29 cellular contexts compared by ENCODE assay signal in the genomic region with DNA sequence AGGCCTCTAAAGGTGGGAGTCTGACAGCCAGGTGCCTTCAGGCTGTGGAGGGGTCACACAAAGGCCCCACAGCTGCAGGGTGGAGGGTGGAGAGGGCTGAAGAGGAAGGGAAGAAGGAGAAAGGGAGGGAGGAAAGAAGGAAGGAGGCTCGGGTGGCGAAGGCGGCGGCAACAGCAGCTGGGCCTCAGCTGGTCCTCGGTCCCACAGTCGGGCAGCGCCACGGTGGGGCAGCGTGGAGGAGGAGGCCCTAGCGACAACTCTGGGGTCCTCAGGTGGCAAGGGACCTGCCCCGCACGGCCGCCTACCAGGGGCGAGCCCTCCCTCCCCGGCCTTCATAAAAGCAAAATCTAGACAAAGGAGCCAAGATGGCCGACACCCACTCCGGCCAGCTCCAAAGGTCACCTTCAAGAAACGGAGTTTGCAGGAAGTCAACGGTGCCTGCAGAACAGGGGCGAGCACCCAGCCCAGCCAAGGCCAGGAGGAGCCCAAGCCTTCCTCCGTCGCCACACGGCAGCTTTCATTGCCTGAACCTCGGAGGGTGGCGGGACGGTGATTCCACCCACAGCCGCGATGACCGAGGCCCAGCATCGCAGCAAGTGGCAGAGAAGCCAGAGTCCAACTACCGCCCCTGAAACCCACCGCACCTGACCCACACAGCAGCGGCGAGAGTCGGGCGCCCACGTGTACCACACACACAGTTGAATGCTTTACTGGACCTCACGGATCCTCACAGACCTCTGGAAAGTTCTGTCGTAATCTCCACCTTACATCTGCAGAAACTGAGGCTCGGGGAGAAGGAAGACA.
DNase-seq lines count a peak whose midpoint lies in the region; ATAC-seq and TF ChIP-seq lines count a peak whose summit lies in the region.
"Had no signal": no experiment of that assay in that cellular context is flagged by ENCODE, and none has a peak within 500 bp of the region (broad histone marks: within the 10 kb centered on the region; RNA-seq: fewer than 3 reads in every experiment).

No MANE protein-coding gene starts in this region.

- TF ChIP-seq CTCF in H9 (conservative IDR thresholded peaks at IDR 0.05): no peak
- TF ChIP-seq CTCF in brain (conservative IDR thresholded peaks at IDR 0.05): no peak
- no peak for TF ChIP-seq CTCF in right lobe of liver (IDR thresholded peaks at IDR 0.05)

- H3K18ac ChIP-seq in H9 (ENCODE audit: insufficient read length, low read depth, low read length): no peak overlapping the region

- H4K20me1 ChIP-seq in H9 (ENCODE audit: control insufficient read depth, insufficient read depth, insufficient read length): no peaks in the 10 kb centered on the region

- H4K8ac ChIP-seq in H9 (replicated peaks; ENCODE audit: insufficient read length, low read depth, low read length): no peak overlapping the region

- no peak overlapping the region for H2BK120ac ChIP-seq in H9 (ENCODE audit: low read depth, low read length, poor library complexity, severe bottlenecking)

- H2BK20ac ChIP-seq in H9 (ENCODE audit: low read depth, low read length, poor library complexity, severe bottlenecking): no peak overlapping the region

- no peak overlapping the region for H3K4me3 Mint-ChIP-seq in H9
- H3K4me3 Mint-ChIP-seq in brain: no peak overlapping the region
- no peak overlapping the region for H3K4me3 Mint-ChIP-seq in stimulated activated memory B cell treated with anti-CD40 and anti-IgM and Interleukin-4, amounts not matched to agents 10 μg/mL and 1 μg/mL and 100 μg/mL, for 72 hours
- H3K4me3 Mint-ChIP-seq: activated CD8-positive, alpha-beta T cell treated with anti-CD3 and anti-CD28 coated beads, Interleukin-2, amount 10 ng/mL, durations not matched to agents 7 days and 5 days; activated naive CD4-positive, alpha-beta T cell treated with anti-CD3 and anti-CD28 coated beads, Interleukin-2, amount 50 U/mL, for 24 hours; B cell; CD8-positive, alpha-beta memory T cell; naive thymus-derived CD4-positive, alpha-beta T cell; stimulated activated naive CD8-positive, alpha-beta T cell treated with anti-CD3 and anti-CD28 coated beads, Interleukin-15, Interleukin-2, amounts not matched to agents 100 ng/mL and 50 ng/mL, for 24 hours had no signal

- H3K56ac ChIP-seq in H9 (ENCODE audit: insufficient read length, low read depth, low read length): no peak overlapping the region

- no peak overlapping the region for H3T11ph ChIP-seq in H9 (ENCODE audit: low read length)

- H3K4me1 Mint-ChIP-seq in H9: peaks cover 36 to 46% of the 10 kb centered on the region in 2 experiments
- H3K4me1 Mint-ChIP-seq in brain: peaks cover 75% of the 10 kb centered on the region
- peaks cover 49% of the 10 kb centered on the region for H3K4me1 Mint-ChIP-seq in stimulated activated memory B cell treated with anti-CD40 and anti-IgM and Interleukin-4, amounts not matched to agents 10 μg/mL and 1 μg/mL and 100 μg/mL, for 72 hours
- H3K4me1 Mint-ChIP-seq: activated naive CD4-positive, alpha-beta T cell treated with anti-CD3 and anti-CD28 coated beads, Interleukin-2, amount 50 U/mL, for 24 hours; CD8-positive, alpha-beta memory T cell had no signal

- H4K91ac ChIP-seq in H9 (ENCODE audit: insufficient read length, low read depth, low read length): no peak overlapping the region

- ATAC-seq in right lobe of liver (no peak), GM18519 (IDR thresholded peaks at IDR 0.05; ENCODE audit: low FRiP score, unreplicated experiment) (no peak)
- no peak for ATAC-seq in stimulated activated memory B cell treated with anti-CD40 and anti-IgM and Interleukin-4, amounts not matched to agents 10 μg/mL and 1 μg/mL and 100 μg/mL, for 72 hours
- ATAC-seq: activated CD8-positive, alpha-beta T cell treated with anti-CD3 and anti-CD28 coated beads, Interleukin-2, amount 10 ng/mL, durations not matched to agents 7 days and 5 days; left ventricle myocardium superior; naive thymus-derived CD4-positive, alpha-beta T cell had no signal

- H3K23ac ChIP-seq in H9 (ENCODE audit: insufficient read length, low read depth, low read length): no peak overlapping the region

- no peak for TF ChIP-seq POLR2A in right lobe of liver (IDR thresholded peaks at IDR 0.05)

- no peak overlapping the region for H3K4ac ChIP-seq in H9 (ENCODE audit: low read depth, low read length)

- peaks cover 1% of the 10 kb centered on the region for H3K27me3 Mint-ChIP-seq in H9 (ENCODE audit: low read depth)
- peaks cover 3% of the 10 kb centered on the region for H3K27me3 Mint-ChIP-seq in brain
- H3K27me3 Mint-ChIP-seq in stimulated activated memory B cell treated with anti-CD40 and anti-IgM and Interleukin-4, amounts not matched to agents 10 μg/mL and 1 μg/mL and 100 μg/mL, for 72 hours: no peaks in the 10 kb centered on the region
- H3K27me3 Mint-ChIP-seq: activated naive CD4-positive, alpha-beta T cell treated with anti-CD3 and anti-CD28 coated beads, Interleukin-2, amount 50 U/mL, for 24 hours; B cell; CD8-positive, alpha-beta memory T cell; naive thymus-derived CD4-positive, alpha-beta T cell; stimulated activated naive CD8-positive, alpha-beta T cell treated with anti-CD3 and anti-CD28 coated beads, Interleukin-15, Interleukin-2, amounts not matched to agents 100 ng/mL and 50 ng/mL, for 24 hours had no signal

- no peak overlapping the region for H3K9ac ChIP-seq in H9 (ENCODE audit: extremely low read depth, insufficient read length, low read length)

- no peak overlapping the region for H3K27ac ChIP-seq in H9 (ENCODE audit: insufficient read length, low read depth, low read length)
- H3K27ac ChIP-seq in right lobe of liver: peak overlapping the region; percentile 54 to 91 (median 87)
- H3K27ac ChIP-seq: breast epithelium, ovary, testis had no signal

- H3K79me2 ChIP-seq in H9 (ENCODE audit: insufficient read depth, low read length): 0 out of 2 replicates have a peak, but pooled peaks cover 2% of the 10 kb centered on the region

- no CpG with 5 or more reads among the region's 40 CpGs for WGBS in H9 (ENCODE audit: extremely low coverage, insufficient read length, low lambda C conversion rate)
- WGBS in right lobe of liver (ENCODE audit: insufficient coverage, low coverage, low lambda C conversion rate, missing lambda C conversion rate): no CpG with 5 or more reads among the region's 40 CpGs

- 0 out of 2 replicates have a peak overlapping the region, but pooled peaks have one; percentile 36 for H3K14ac ChIP-seq in H9 (ENCODE audit: insufficient read depth, low read length)

- no peaks in the 10 kb centered on the region for H3K27me3 ChIP-seq in H9 (ENCODE audit: insufficient read depth, low read length)
- H3K27me3 ChIP-seq in right lobe of liver: no peaks in the 10 kb centered on the region
- H3K27me3 ChIP-seq: breast epithelium, ovary, testis had no signal

- no peak overlapping the region for H2AFZ ChIP-seq in H9 (ENCODE audit: low read length)

- no peaks in the 10 kb centered on the region; the same call in 1 of the 2 replicates for H3K4me1 ChIP-seq in H9 (ENCODE audit: insufficient read depth, low read length)
- H3K4me1 ChIP-seq in right lobe of liver: peaks cover 0 to 57% (median 28%) of the 10 kb centered on the region in 4 donors
- H3K4me1 ChIP-seq: breast epithelium, testis had no signal

- DNase-seq in H9 (no peak), right lobe of liver (peak in 1 of 3 donors; percentile 47), NCI-H774 (lab: John Stamatoyannopoulos, UW) (no peak), NCI-H1436 treated with DMSO at 0.1 percent for 48 hours (lab: John Stamatoyannopoulos, UW) (no peak)
- DNase-seq: ACHN; activated CD4-positive, alpha-beta T cell treated with anti-CD3 and anti-CD28 coated beads for 4 hours; activated CD8-positive, alpha-beta T cell treated with anti-CD3 and anti-CD28 coated beads, Interleukin-2, amount 10 ng/mL, durations not matched to agents 7 days and 5 days; amygdala; CD8-positive, alpha-beta memory T cell; HCEC 1CT; islet precursor cell; left ventricle myocardium superior; midbrain; naive thymus-derived CD4-positive, alpha-beta T cell; NCI-H1417 treated with DMSO at 0.1 percent for 48 hours; NCI-H748 treated with DMSO at 0.1 percent for 48 hours; ovary; retina; SHP77 treated with DMSO at 0.1 percent for 48 hours; testis had no signal

- H3K4me3 ChIP-seq in right lobe of liver: no peak overlapping the region
- H3K4me3 ChIP-seq: breast epithelium, ovary, smooth muscle cell, testis had no signal

- H3K79me1 ChIP-seq in H9 (ENCODE audit: insufficient read depth, low read depth, low read length, poor library complexity, severe bottlenecking): no peaks in the 10 kb centered on the region

- H3K4me2 ChIP-seq in H9 (ENCODE audit: insufficient read depth, insufficient read length, low read length): no peak overlapping the region
- H3K4me2 ChIP-seq: smooth muscle cell had no signal

- no peaks in the 10 kb centered on the region for H3K23me2 ChIP-seq in H9 (ENCODE audit: insufficient read length, low read depth, low read length, poor library complexity, severe bottlenecking)

- H3K36me3 ChIP-seq in right lobe of liver: no peaks in the 10 kb centered on the region
- H3K36me3 ChIP-seq: breast epithelium, ovary had no signal

- H3K27ac Mint-ChIP-seq in H9 (peak overlapping the region in 2 of 3 experiments; percentile 64 to 91; a peak in 2 of 7 replicates), brain (peak overlapping the region; percentile 21 to 90 (median 84))
- peak overlapping the region; percentile 71 for H3K27ac Mint-ChIP-seq in stimulated activated memory B cell treated with anti-CD40 and anti-IgM and Interleukin-4, amounts not matched to agents 10 μg/mL and 1 μg/mL and 100 μg/mL, for 72 hours
- H3K27ac Mint-ChIP-seq: activated CD8-positive, alpha-beta T cell treated with anti-CD3 and anti-CD28 coated beads, Interleukin-2, amount 10 ng/mL, durations not matched to agents 7 days and 5 days; activated naive CD4-positive, alpha-beta T cell treated with anti-CD3 and anti-CD28 coated beads, Interleukin-2, amount 50 U/mL, for 24 hours; activated T-helper 2 cell treated with anti-CD3 and anti-CD28 coated beads, Interferon-gamma antibody, Interleukin-2, Interleukin-4, amounts not matched to agents 10 μg/mL and 5 μg/mL and 100 μg/mL, durations not matched to agents 14 hours and 24 hours and 36 hours; B cell; CD8-positive, alpha-beta memory T cell; naive thymus-derived CD4-positive, alpha-beta T cell; stimulated activated naive CD8-positive, alpha-beta T cell treated with anti-CD3 and anti-CD28 coated beads, Interleukin-15, Interleukin-2, amounts not matched to agents 100 ng/mL and 50 ng/mL, for 24 hours had no signal

- H4K5ac ChIP-seq in H9 (ENCODE audit: insufficient read length, low read depth, low read length): no peak overlapping the region

- H2BK15ac ChIP-seq in H9 (ENCODE audit: low read depth, low read length): no peak overlapping the region

- no peak overlapping the region for H2BK12ac ChIP-seq in H9 (ENCODE audit: insufficient read length, low read depth, low read length)

- no peak overlapping the region for H2AK5ac ChIP-seq in H9 (ENCODE audit: insufficient read length, low read length)

- H3K36me3 Mint-ChIP-seq in H9 (ENCODE audit: insufficient read depth in 1 of 3, low read depth in 3 of 3) (peaks cover 2 to 12% (median 8%) of the 10 kb centered on the region in 3 experiments; a peak in 5 of 7 replicates), brain (peaks cover 25% of the 10 kb centered on the region)
- H3K36me3 Mint-ChIP-seq in stimulated activated memory B cell treated with anti-CD40 and anti-IgM and Interleukin-4, amounts not matched to agents 10 μg/mL and 1 μg/mL and 100 μg/mL, for 72 hours: peaks cover 37% of the 10 kb centered on the region
- H3K36me3 Mint-ChIP-seq: activated naive CD4-positive, alpha-beta T cell treated with anti-CD3 and anti-CD28 coated beads, Interleukin-2, amount 50 U/mL, for 24 hours; CD8-positive, alpha-beta memory T cell; naive thymus-derived CD4-positive, alpha-beta T cell had no signal

- intact Hi-C loops in right lobe of liver (cut with DNase I): no loop called here

- H3K9me3 ChIP-seq in H9 (ENCODE audit: control insufficient read depth, low read depth, low read length): no peaks in the 10 kb centered on the region
- no peaks in the 10 kb centered on the region for H3K9me3 ChIP-seq in right lobe of liver
- H3K9me3 ChIP-seq: breast epithelium, ovary, testis had no signal

- no peaks in the 10 kb centered on the region; a peak in 2 of 5 replicates for H3K9me3 Mint-ChIP-seq in H9
- H3K9me3 Mint-ChIP-seq in brain: peaks cover 0 to 2% (median 0%) of the 10 kb centered on the region in 5 experiments
- no peaks in the 10 kb centered on the region for H3K9me3 Mint-ChIP-seq in stimulated activated memory B cell treated with anti-CD40 and anti-IgM and Interleukin-4, amounts not matched to agents 10 μg/mL and 1 μg/mL and 100 μg/mL, for 72 hours
- H3K9me3 Mint-ChIP-seq: activated naive CD4-positive, alpha-beta T cell treated with anti-CD3 and anti-CD28 coated beads, Interleukin-2, amount 50 U/mL, for 24 hours; activated T-helper 2 cell treated with anti-CD3 and anti-CD28 coated beads, Interferon-gamma antibody, Interleukin-2, Interleukin-4, amounts not matched to agents 10 μg/mL and 5 μg/mL and 100 μg/mL, durations not matched to agents 14 hours and 24 hours and 36 hours; CD8-positive, alpha-beta memory T cell; naive thymus-derived CD4-positive, alpha-beta T cell; stimulated activated naive CD8-positive, alpha-beta T cell treated with anti-CD3 and anti-CD28 coated beads, Interleukin-15, Interleukin-2, amounts not matched to agents 100 ng/mL and 50 ng/mL, for 24 hours had no signal

- no peak overlapping the region for H2BK5ac ChIP-seq in H9 (ENCODE audit: insufficient read length, low read length)
